8 cellular contexts compared by ENCODE assay signal in genomic region chr14:24114536-24115450, GRCh38. TPM values are rescaled to one million over a fixed set of nuclear protein-coding genes. Genes with fewer than 3 reads are reported as not detected.
DNase-seq lines count a peak whose midpoint lies in the region; ATAC-seq lines count a peak whose summit lies in the region.

Gene DCAF11, plus strand, starts transcription at chr14:24114777. Its CDS starts 818 bp downstream, at chr14:24115595.
Gene NRL, minus strand, starts transcription at chr14:24114949. Its CDS starts 32,101 bp downstream, at chr14:24082848.

- peak; percentile 85 for ATAC-seq in GM21360 (IDR thresholded peaks at IDR 0.05; ENCODE audit: unreplicated experiment)

- peaks cover 22% of the 10 kb centered on the region for H3K36me3 ChIP-seq in effector memory CD4-positive, alpha-beta T cell (ENCODE audit: control insufficient read depth, insufficient read depth, low read length)

- H3K4me1 ChIP-seq in effector memory CD4-positive, alpha-beta T cell (ENCODE audit: control insufficient read depth, insufficient read depth, low read length, poor library complexity, severe bottlenecking) = peaks cover 12% of the 10 kb centered on the region

- peak within 1 kb of the TSS; percentile 98 for H3K27ac ChIP-seq in effector memory CD4-positive, alpha-beta T cell (ENCODE audit: insufficient read depth, low read length, poor library complexity, severe bottlenecking)

- DNase-seq in COLO668 (lab: John Stamatoyannopoulos, UW; ENCODE audit: unreplicated experiment) = peak; percentile 99
- DNase-seq in HT-29 (ENCODE audit: low spot score) = peak; percentile 96
- peak; percentile 99 for DNase-seq in NK-92 treated with Interleukin-12 subunit alpha and Interleukin-12 subunit beta, amount 100 ng/mL, for 24 hours (lab: John Stamatoyannopoulos, UW)
- peak; percentile 96 to 98 for DNase-seq in activated CD8-positive, alpha-beta memory T cell treated with anti-CD3 and anti-CD28 coated beads for 4 hours (ENCODE audit: low read depth in 2 of 2)
- DNase-seq in effector memory CD4-positive, alpha-beta T cell = peak; percentile 97 to 98 (median 98)
- peak; percentile 100 for DNase-seq in lung microvascular endothelial cell (ENCODE audit: low read depth in 2 of 2)
- peak; percentile 97 to 99 (median 98) for DNase-seq in stimulated activated CD4-positive, alpha-beta T cell treated with anti-CD3 and anti-CD28 coated beads, TNF-alpha, amount 100 ng/mL, for 4 hours (ENCODE audit: low read depth in 3 of 3)

- H3K9me3 ChIP-seq in effector memory CD4-positive, alpha-beta T cell (ENCODE audit: control insufficient read depth, low read length) = no peaks in the 10 kb centered on the region

- no peaks in the 10 kb centered on the region for H3K27me3 ChIP-seq in effector memory CD4-positive, alpha-beta T cell (replicated peaks; ENCODE audit: control insufficient read depth, insufficient read depth, low read length, poor library complexity, severe bottlenecking)

- peak within 1 kb of the TSS; percentile 69 for H3K4me3 ChIP-seq in effector memory CD4-positive, alpha-beta T cell (ENCODE audit: insufficient read depth, low read depth, low read length, poor library complexity, severe bottlenecking)

RNA-seq across cellular contexts. Expression of gene DCAF11, which starts in this region (rescaled TPM):
- 75.8 and 81.2 TPM in 2 replicates for total RNA-seq in HT-29 (2014; rRNA removed; shearing (Covaris generic))
- 59.9 and 77.8 TPM in 2 replicates for total RNA-seq in lung microvascular endothelial cell

RNA-seq across cellular contexts. Expression of gene NRL, which starts in this region (rescaled TPM):
- total RNA-seq in HT-29 (2014; rRNA removed; shearing (Covaris generic)) = 4.5 and 6.5 TPM in 2 replicates
- total RNA-seq in lung microvascular endothelial cell = 1.1 and 1.6 TPM in 2 replicates

Comparison
In these comparisons a context has a peak if more than half of its experiments do, and no peak if none do; other contexts are left out.
1. Peak in every context shown above with its lines: DNase-seq, ATAC-seq, H3K4me3 ChIP-seq and H3K27ac ChIP-seq.